In genomic region chr5:180810210-180811011, GRCh38 we compare ENCODE assay signal across 1 cellular context.
TF ChIP-seq lines count a peak whose summit lies in the region.

No MANE protein-coding gene starts in this region.

TF ChIP-seq in K562, 482 proteins besides CTCF, POLR2A, EP300 and RAD21 (continued from another document):
- TF ChIP-seq SRSF9 (IDR thresholded peaks at IDR 0.05; ENCODE audit: borderline replicate concordance, low read depth, low read length), result no peak
- TF ChIP-seq LEF1 (IDR thresholded peaks at IDR 0.05), result peak; percentile 80
- no peak for TF ChIP-seq PTBP1 (IDR thresholded peaks at IDR 0.05; ENCODE audit: low read depth, low read length)
- TF ChIP-seq AFF4 (CRISPR knock-in tag; IDR thresholded peaks at IDR 0.05), result 0 out of 2 replicates have a peak, but pooled peaks have one; percentile 60
- no peak for TF ChIP-seq PURB (CRISPR knock-in tag; IDR thresholded peaks at IDR 0.05; ENCODE audit: low read depth)
- TF ChIP-seq PRPF4 (IDR thresholded peaks at IDR 0.05; ENCODE audit: insufficient read depth, low read depth, low read length, poor library complexity, severe bottlenecking), result peak; percentile 57
- no peak for TF ChIP-seq ZNF121 (CRISPR knock-in tag; conservative IDR thresholded peaks at IDR 0.05)
- peak; percentile 86 for TF ChIP-seq RFX1 (IDR thresholded peaks at IDR 0.05)
- TF ChIP-seq FIP1L1 (IDR thresholded peaks at IDR 0.05; ENCODE audit: low read depth, low read length, poor library complexity, severe bottlenecking), result peak; percentile 36
- no peak for TF ChIP-seq NELFE (IDR thresholded peaks at IDR 0.05; ENCODE audit: insufficient read depth, insufficient read length)
- TF ChIP-seq RBM25 (IDR thresholded peaks at IDR 0.05; ENCODE audit: low read depth, low read length, severe bottlenecking), result no peak
- peak; percentile 99 for TF ChIP-seq EP400 (IDR thresholded peaks at IDR 0.05)
- TF ChIP-seq NR1H2 (CRISPR knock-in tag; IDR thresholded peaks at IDR 0.05), result no peak
- TF ChIP-seq TCF15 (CRISPR knock-in tag; IDR thresholded peaks at IDR 0.05), result no peak
- TF ChIP-seq MITF (IDR thresholded peaks at IDR 0.05), result no peak
- TF ChIP-seq GABPB1 (CRISPR knock-in tag; IDR thresholded peaks at IDR 0.05), result peak; percentile 91
- TF ChIP-seq IRF2 (CRISPR knock-in tag; IDR thresholded peaks at IDR 0.05), result no peak
- TF ChIP-seq E2F1 (CRISPR knock-in tag; IDR thresholded peaks at IDR 0.05), result peak; percentile 61; the same call in 1 of the 2 replicates
- no peak for TF ChIP-seq ATF6 (CRISPR knock-in tag; IDR thresholded peaks at IDR 0.05)
- no peak; the same call in 1 of the 2 replicates for TF ChIP-seq ARID3B (CRISPR knock-in tag; IDR thresholded peaks at IDR 0.05; ENCODE audit: borderline replicate concordance)
- no peak for TF ChIP-seq SNRNP70 (optimal IDR thresholded peaks at IDR 0.05; ENCODE audit: low read depth, low read length)
- TF ChIP-seq E2F4 (CRISPR knock-in tag; IDR thresholded peaks at IDR 0.05; ENCODE audit: low read depth), result peak; percentile 30
- no peak for TF ChIP-seq ZNF609 (CRISPR knock-in tag; IDR thresholded peaks at IDR 0.05; ENCODE audit: borderline replicate concordance)
- TF ChIP-seq BRCA1 (IDR thresholded peaks at IDR 0.05), result no peak
- TF ChIP-seq BRCA1 (CRISPR knock-in tag; IDR thresholded peaks at IDR 0.05), result no peak
- no peak for TF ChIP-seq ZNF133 (CRISPR knock-in tag; IDR thresholded peaks at IDR 0.05)
- no peak for TF ChIP-seq XRCC4 (IDR thresholded peaks at IDR 0.05; ENCODE audit: extremely low read depth, insufficient read depth, insufficient read length)
- TF ChIP-seq CCNT2 (IDR thresholded peaks at IDR 0.05; ENCODE audit: borderline replicate concordance, extremely low read depth, insufficient read length, low read depth, low read length), result peak; percentile 46
- TF ChIP-seq ATF2 (CRISPR knock-in tag; IDR thresholded peaks at IDR 0.05), result no peak
- TF ChIP-seq CBFB (CRISPR knock-in tag; IDR thresholded peaks at IDR 0.05), result no peak
- TF ChIP-seq ZNF354B (CRISPR knock-in tag; IDR thresholded peaks at IDR 0.05), result no peak
- no peak for TF ChIP-seq BRD9 (IDR thresholded peaks at IDR 0.05; ENCODE audit: low read depth, partially characterized antibody)
- no peak for TF ChIP-seq ZEB2 (IDR thresholded peaks at IDR 0.05)
- TF ChIP-seq ELK1 (CRISPR knock-in tag; IDR thresholded peaks at IDR 0.05), result no peak
- TF ChIP-seq RBM22 (IDR thresholded peaks at IDR 0.05; ENCODE audit: low read depth, low read length, poor library complexity, severe bottlenecking), result peak; percentile 83
- TF ChIP-seq TBL1XR1 (IDR thresholded peaks at IDR 0.05; ENCODE audit: low read length in 2 of 2), result no peak
- peak; percentile 56; the same call in 1 of the 2 replicates for TF ChIP-seq POLR2AphosphoS2 (IDR thresholded peaks at IDR 0.05; ENCODE audit: low read length)
- peak; percentile 92 for TF ChIP-seq ERF (CRISPR knock-in tag; IDR thresholded peaks at IDR 0.05)
- TF ChIP-seq MEF2D (tag; conservative IDR thresholded peaks at IDR 0.05; ENCODE audit: low read depth), result no peak
- TF ChIP-seq MAFG (tag; conservative IDR thresholded peaks at IDR 0.05), result no peak
